10 cellular contexts compared by ENCODE assay signal in genomic region chr12:6364037-6364360, GRCh38. TPM values are rescaled to one million over a fixed set of nuclear protein-coding genes. Genes with fewer than 3 reads are reported as not detected.
DNase-seq lines count a peak whose midpoint lies in the region; ATAC-seq and TF ChIP-seq lines count a peak whose summit lies in the region.
"Had no signal": no experiment of that assay in that cellular context is flagged by ENCODE, and none has a peak within 500 bp of the region (broad histone marks: within the 10 kb centered on the region; RNA-seq: fewer than 3 reads in every experiment).

No MANE protein-coding gene starts in this region.

- no peaks in the 10 kb centered on the region for H3K27me3 ChIP-seq in left ventricle myocardium inferior (ENCODE audit: low read depth)

- DNase-seq in GM03348 (ENCODE audit: low spot score) = peak; percentile 50
- DNase-seq in activated T-cell treated with anti-CD3 and anti-CD28 coated beads, Interleukin-2, amount 50 U/mL, for 4 hours = no peak
- DNase-seq in left ventricle myocardium inferior = peak; percentile 57
- peak; percentile 75 for DNase-seq in sciatic nerve (ENCODE audit: low spot score)
- no peak for DNase-seq in NCI-H2081 (lab: John Stamatoyannopoulos, UW)
- no peak for DNase-seq in posterior cingulate gyrus
- DNase-seq in NCI-H1092 treated with DMSO at 0.1 percent for 48 hours (lab: John Stamatoyannopoulos, UW) = no peak
- DNase-seq in midbrain (lab: John Stamatoyannopoulos, UW) = no peak
- DNase-seq: activated gamma-delta T cell, NCI-H1105 treated with DMSO at 0.1 percent for 48 hours had no signal

- H3K27ac ChIP-seq in left ventricle myocardium inferior (replicated peaks) = peak overlapping the region; percentile 94

- peaks cover 17% of the 10 kb centered on the region for H3K4me1 ChIP-seq in left ventricle myocardium inferior

- H3K9me3 ChIP-seq in left ventricle myocardium inferior (replicated peaks) = no peaks in the 10 kb centered on the region

- peak overlapping the region; percentile 74 for H3K4me3 ChIP-seq in left ventricle myocardium inferior

- H3K36me3 Mint-ChIP-seq in activated T-cell treated with anti-CD3 and anti-CD28 coated beads, Interleukin-2, amount 50 U/mL, for 4 hours (ENCODE audit: insufficient read depth) = no peaks in the 10 kb centered on the region

- no peak for TF ChIP-seq CTCF in left ventricle myocardium inferior (IDR thresholded peaks at IDR 0.05; ENCODE audit: borderline replicate concordance)

- H3K36me3 ChIP-seq in left ventricle myocardium inferior = no peaks in the 10 kb centered on the region

- H3K4me3 Mint-ChIP-seq in activated T-cell treated with anti-CD3 and anti-CD28 coated beads, Interleukin-2, amount 50 U/mL, for 4 hours = peak overlapping the region; percentile 73

- H3K9me3 Mint-ChIP-seq in activated T-cell treated with anti-CD3 and anti-CD28 coated beads, Interleukin-2, amount 50 U/mL, for 4 hours = no peaks in the 10 kb centered on the region

- intact Hi-C loops in left ventricle myocardium inferior (cut with micrococcal nuclease) (no loop called here), sciatic nerve (cut with DNase I) (no loop called here), posterior cingulate gyrus (cut with DNase I) (no loop called here)

- ATAC-seq in activated T-cell treated with anti-CD3 and anti-CD28 coated beads, Interleukin-2, amount 50 U/mL, for 4 hours = peak in 1 of 2 donors; percentile 11
- peak; percentile 51 for ATAC-seq in sciatic nerve

- H3K4me1 Mint-ChIP-seq in activated T-cell treated with anti-CD3 and anti-CD28 coated beads, Interleukin-2, amount 50 U/mL, for 4 hours (ENCODE audit: low read depth) = peaks cover 37% of the 10 kb centered on the region

- no peaks in the 10 kb centered on the region for H3K27me3 Mint-ChIP-seq in activated T-cell treated with anti-CD3 and anti-CD28 coated beads, Interleukin-2, amount 50 U/mL, for 4 hours (ENCODE audit: low read depth)

RNA-seq across cellular contexts. Expression of gene SCNN1A, which starts 11.4 kb away (rescaled TPM):
- total RNA-seq in activated T-cell treated with anti-CD3 and anti-CD28 coated beads, Interleukin-2, amount 50 U/mL, for 4 hours = under 1 TPM; 0.05 to 0.84 (median 0.15) TPM
- total RNA-seq in left ventricle myocardium inferior (0.22 TPM), sciatic nerve (16.8 TPM)

RNA-seq across cellular contexts. Expression of gene LTBR, which starts 20.0 kb away (rescaled TPM):
- 1 to 10 TPM; 1.0 to 2.8 (median 1.3) TPM for total RNA-seq in activated T-cell treated with anti-CD3 and anti-CD28 coated beads, Interleukin-2, amount 50 U/mL, for 4 hours
- total RNA-seq in left ventricle myocardium inferior (23.5 TPM), sciatic nerve (99.7 TPM)

RNA-seq across cellular contexts. Expression of gene TNFRSF1A, which starts 22.1 kb away (rescaled TPM):
- total RNA-seq in activated T-cell treated with anti-CD3 and anti-CD28 coated beads, Interleukin-2, amount 50 U/mL, for 4 hours = 10 to 100 TPM; 28.0 to 34.5 (median 33.0) TPM
- total RNA-seq in left ventricle myocardium inferior (45.6 TPM), sciatic nerve (215 TPM)

RNA-seq across cellular contexts. Expression of gene PLEKHG6, which starts 53.5 kb away (rescaled TPM):
- total RNA-seq in activated T-cell treated with anti-CD3 and anti-CD28 coated beads, Interleukin-2, amount 50 U/mL, for 4 hours = not detected
- total RNA-seq in left ventricle myocardium inferior = 0.08 TPM
- 5.2 TPM for total RNA-seq in sciatic nerve

Comparison
In these comparisons a context has a peak if more than half of its experiments do, and no peak if none do; other contexts are left out.
1. DNase-seq: peak in GM03348 (single experiment), left ventricle myocardium inferior (single experiment) and sciatic nerve (single experiment); none in activated T-cell treated with anti-CD3 and anti-CD28 coated beads, Interleukin-2, amount 50 U/mL, for 4 hours (single experiment), NCI-H2081 (0 of 2), posterior cingulate gyrus (0 of 10), NCI-H1092 treated with DMSO at 0.1 percent for 48 hours (single experiment) and midbrain (single experiment).